8 cellular contexts compared by ENCODE assay signal in the genomic region with DNA sequence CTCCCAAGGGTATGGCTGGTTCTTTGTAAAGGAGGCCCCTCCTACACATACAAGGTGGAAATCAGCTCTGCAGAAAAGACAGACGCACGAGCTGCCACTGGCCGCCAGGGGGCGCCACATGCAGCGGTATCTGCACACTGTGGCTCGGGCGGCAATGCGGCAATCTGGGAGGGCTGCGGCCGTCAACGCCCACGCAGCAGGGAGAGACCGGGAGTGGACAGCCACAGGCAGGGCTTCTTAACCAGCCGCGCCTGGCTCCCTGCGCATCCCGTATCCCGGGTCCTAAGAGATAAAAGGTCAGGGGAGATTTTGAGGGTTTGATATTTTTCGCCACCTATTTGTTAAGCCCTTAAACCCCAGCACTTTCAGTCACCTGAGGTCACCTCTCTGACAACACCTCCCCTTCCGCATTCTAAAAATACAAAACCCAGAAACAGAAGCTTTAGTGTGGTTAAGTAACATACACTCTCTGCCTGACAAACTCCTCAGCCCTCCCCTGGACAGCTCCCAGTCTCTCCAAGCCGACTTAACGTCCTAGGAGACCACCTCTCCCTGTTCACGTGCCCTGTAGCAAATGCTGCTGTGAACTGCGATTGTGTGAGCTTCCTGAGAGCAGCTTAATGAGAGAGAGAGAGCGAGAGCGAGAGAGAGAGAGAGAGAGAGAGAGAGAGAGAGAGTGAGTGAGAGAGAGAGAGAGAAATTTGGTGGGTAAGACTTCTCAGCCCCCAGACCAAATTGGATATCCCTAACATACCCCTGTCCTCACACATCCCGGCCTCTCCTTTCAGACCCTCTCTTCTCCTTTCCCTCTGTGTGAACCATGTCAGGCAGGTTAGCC. TPM values are rescaled to one million over a fixed set of nuclear protein-coding genes. Genes with fewer than 3 reads are reported as not detected.
DNase-seq lines count a peak whose midpoint lies in the region; ATAC-seq, FAIRE-seq and TF ChIP-seq lines count a peak whose summit lies in the region.

No MANE protein-coding gene starts in this region.

- H3K9me3 Mint-ChIP-seq in nephron progenitor cell, result no peaks in the 10 kb centered on the region

- ATAC-seq in GM21737 (IDR thresholded peaks at IDR 0.05; ENCODE audit: unreplicated experiment), result peak; percentile 63

- no peak overlapping the region for H3K4me3 Mint-ChIP-seq in nephron progenitor cell

- TF ChIP-seq CTCF in nephron progenitor cell (IDR thresholded peaks at IDR 0.05), result peak; percentile 98

- peak; percentile 96 for DNase-seq in Daoy (ENCODE audit: low read depth)
- DNase-seq in KG1 (lab: John Stamatoyannopoulos, UW), result peak; percentile 45
- DNase-seq in RCC 7860 (ENCODE audit: low spot score), result peak; percentile 64
- peak; percentile 82 to 83 for DNase-seq in activated T-helper 1 cell treated with anti-CD3 and anti-CD28 coated beads, Interleukin-2, amount 50 U/mL, for 16 hours (ENCODE audit: low read depth in 1 of 2, low spot score in 1 of 2)
- DNase-seq in fibroblast of peridontal ligament (ENCODE audit: extremely low read depth), result peak; percentile 32
- peak; percentile 94 for DNase-seq in nephron progenitor cell
- DNase-seq in stromal cell of bone marrow (ENCODE audit: low read depth), result peak; percentile 21

- H3K36me3 Mint-ChIP-seq in nephron progenitor cell (ENCODE audit: low read depth), result no peaks in the 10 kb centered on the region

- peaks cover 5% of the 10 kb centered on the region for H3K4me1 Mint-ChIP-seq in nephron progenitor cell

- H3K27me3 Mint-ChIP-seq in nephron progenitor cell (ENCODE audit: low read depth, poor library complexity), result peaks cover 96% of the 10 kb centered on the region

- H3K27ac Mint-ChIP-seq in nephron progenitor cell, result no peak overlapping the region

- no peak for FAIRE-seq in RCC 7860 (lab: Jason Lieb, UNC)

RNA-seq across cellular contexts. Expression of a gene that starts 13.5 kb away (rescaled TPM):
- 0.15 and 0.17 TPM in 2 replicates for total RNA-seq in Daoy (2014; rRNA removed; shearing (Covaris generic))

RNA-seq across cellular contexts. Expression of a gene that starts 55.1 kb away (rescaled TPM):
- 0.12 and 0.29 TPM in 2 replicates for total RNA-seq in Daoy (2014; rRNA removed; shearing (Covaris generic))

Comparison
In these comparisons a context has a peak if more than half of its experiments do, and no peak if none do; other contexts are left out.
1. Peak in every context shown above with its lines: DNase-seq and ATAC-seq.
2. DNase-seq: peak in every context shown above with its lines; median percentile 96 in Daoy; 94 in nephron progenitor cell; 82 in activated T-helper 1 cell treated with anti-CD3 and anti-CD28 coated beads, Interleukin-2, amount 50 U/mL, for 16 hours; 64 in RCC 7860; 45 in KG1; 32 in fibroblast of peridontal ligament; 21 in stromal cell of bone marrow.